ENCODE assay signal across 1 cellular context in genomic region chr11:78370406-78371172, GRCh38.
TF ChIP-seq lines count a peak whose summit lies in the region.

No MANE protein-coding gene starts in this region.

TF ChIP-seq in GM23338, 12 proteins besides CTCF, POLR2A, EP300 and RAD21 (continued from another document):
- TF ChIP-seq ZNF462 (CRISPR knock-in tag; IDR thresholded peaks at IDR 0.05) (no peak), REST (IDR thresholded peaks at IDR 0.05; ENCODE audit: unreplicated experiment) (no peak), JUNB (IDR thresholded peaks at IDR 0.05; ENCODE audit: unreplicated experiment) (no peak), CREB1 (CRISPR knock-in tag; IDR thresholded peaks at IDR 0.05; ENCODE audit: low read depth) (no peak), ZNF331 (CRISPR knock-in tag; IDR thresholded peaks at IDR 0.05; ENCODE audit: low read depth) (no peak), POLR2AphosphoS5 (IDR thresholded peaks at IDR 0.05; ENCODE audit: low read depth) (no peak), STAT1 (IDR thresholded peaks at IDR 0.05; ENCODE audit: unreplicated experiment) (no peak), EZH2 (IDR thresholded peaks at IDR 0.05; ENCODE audit: low read depth, unreplicated experiment) (no peak)
TF ChIP-seq in GM23338: peak in this region for 0.
